Comparison of ENCODE assay signal across 1 cellular context in the genomic region with DNA sequence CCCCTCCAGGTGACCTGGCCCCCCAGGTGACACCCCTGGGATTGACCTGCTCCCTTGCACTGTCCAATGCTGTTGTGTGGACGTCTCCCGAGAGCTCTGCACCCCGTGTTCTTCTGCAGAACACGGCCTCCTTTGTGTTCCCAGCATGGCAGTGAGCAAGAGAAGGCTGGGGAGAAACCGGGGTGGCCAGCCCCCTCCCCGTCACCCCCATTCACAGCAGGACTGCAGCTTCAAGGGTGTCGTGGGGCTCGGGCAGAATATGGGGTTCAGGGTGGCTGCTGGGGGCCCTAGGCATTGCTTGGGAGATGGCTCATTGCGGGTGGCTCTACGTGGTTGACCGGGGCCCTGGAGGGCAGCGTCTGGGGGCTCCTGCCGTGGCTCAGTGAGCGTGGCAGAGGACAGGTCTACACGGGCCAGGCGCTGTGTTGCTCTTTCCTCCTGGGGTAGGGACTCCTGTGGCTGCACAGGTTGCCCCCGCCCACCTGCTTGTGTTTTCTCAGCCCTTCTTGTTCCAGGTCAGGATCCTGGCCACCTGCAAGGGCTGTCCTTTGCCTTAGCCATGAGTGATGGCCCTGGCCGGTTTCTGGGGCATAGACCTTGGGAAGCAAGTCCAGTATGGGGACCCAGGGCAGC.
TF ChIP-seq lines count a peak whose summit lies in the region.

No MANE protein-coding gene starts in this region.

TF ChIP-seq in H1, 55 proteins besides CTCF, POLR2A, EP300 and RAD21:
- TF ChIP-seq BCL11A (IDR thresholded peaks at IDR 0.05; ENCODE audit: low read depth in 2 of 2, low read length in 2 of 2) (no peak), ZNF274 (IDR thresholded peaks at IDR 0.05; ENCODE audit: borderline replicate concordance, extremely low read depth, low read length) (no peak), KDM5A (IDR thresholded peaks at IDR 0.05; ENCODE audit: low read length) (no peak), NRF1 (IDR thresholded peaks at IDR 0.05; ENCODE audit: low read depth, low read length) (no peak), EGR1 (IDR thresholded peaks at IDR 0.05; ENCODE audit: borderline replicate concordance, low read depth, low read length) (no peak), RBBP5 (IDR thresholded peaks at IDR 0.05; ENCODE audit: borderline replicate concordance, low read depth, low read length) (no peak), JUN (IDR thresholded peaks at IDR 0.05; ENCODE audit: low read depth, low read length) (no peak)
- TF ChIP-seq, protein P1, sequence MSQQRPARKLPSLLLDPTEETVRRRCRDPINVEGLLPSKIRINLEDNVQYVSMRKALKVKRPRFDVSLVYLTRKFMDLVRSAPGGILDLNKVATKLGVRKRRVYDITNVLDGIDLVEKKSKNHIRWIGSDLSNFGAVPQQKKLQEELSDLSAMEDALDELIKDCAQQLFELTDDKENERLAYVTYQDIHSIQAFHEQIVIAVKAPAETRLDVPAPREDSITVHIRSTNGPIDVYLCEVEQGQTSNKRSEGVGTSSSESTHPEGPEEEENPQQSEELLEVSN (IDR thresholded peaks at IDR 0.05): no peak
